In genomic region chr1:215895893-215896292, GRCh38 we compare ENCODE assay signal across 6 cellular contexts.
"Had no signal": no experiment of that assay in that cellular context is flagged by ENCODE, and none has a peak within 500 bp of the region (broad histone marks: within the 10 kb centered on the region; RNA-seq: fewer than 3 reads in every experiment).

No MANE protein-coding gene starts in this region.

- H3K4me3 ChIP-seq: GM23338 had no signal

- H3K4me2 ChIP-seq: GM23338 had no signal

- ATAC-seq: GM23338 had no signal

- FAIRE-seq: H1, H54, HTR-8/SVneo had no signal

- DNase-seq: H9, HCEC 1CT had no signal
